Comparison of ENCODE assay signal across 25 cellular contexts in genomic region chr9:134835455-134835854, GRCh38. TPM values are rescaled to one million over a fixed set of nuclear protein-coding genes. Genes with fewer than 3 reads are reported as not detected.
A peak's percentile ranks its signal among the peaks of the same experiment; 100 is the strongest.
DNase-seq lines count a peak whose midpoint lies in the region; ATAC-seq, FAIRE-seq and TF ChIP-seq lines count a peak whose summit lies in the region.
"Had no signal": no experiment of that assay in that cellular context is flagged by ENCODE, and none has a peak within 500 bp of the region (broad histone marks: within the 10 kb centered on the region; RNA-seq: fewer than 3 reads in every experiment).

No MANE protein-coding gene starts in this region.

- no peak for TF ChIP-seq CTCF in H1 (IDR thresholded peaks at IDR 0.05; ENCODE audit: control extremely low read depth in 1 of 3, insufficient read depth in 1 of 3, low read depth in 1 of 3, low read length in 3 of 3)

- no peak overlapping the region for H3K4me3 ChIP-seq in H1 (ENCODE audit: extremely low read depth in 1 of 4, insufficient read depth in 2 of 4, low read depth in 3 of 4, low read length in 4 of 4)
- H3K4me3 ChIP-seq in neuronal stem cell (ENCODE audit: low read length in 2 of 2): no peak overlapping the region
- H3K4me3 ChIP-seq in aorta (ENCODE audit: low read length in 2 of 2): no peak overlapping the region
- H3K4me3 ChIP-seq: Peyer's patch had no signal

- TF ChIP-seq RAD21 in H1 (IDR thresholded peaks at IDR 0.05 in 1 of 2, conservative IDR thresholded peaks at IDR 0.05 in 1 of 2; ENCODE audit: low read depth in 2 of 2, low read length in 2 of 2): no peak

- no peak overlapping the region for H2BK20ac ChIP-seq in H1 (ENCODE audit: low read length)

- ATAC-seq in left cardiac atrium (peak; percentile 38 to 85), aorta (ENCODE audit: low FRiP score) (peak; percentile 41)

- no peaks in the 10 kb centered on the region for H3K79me2 ChIP-seq in H1 (ENCODE audit: control insufficient read depth in 1 of 2, insufficient read depth in 2 of 2, low read length in 2 of 2)

- no peak overlapping the region for H4K91ac ChIP-seq in H1 (replicated peaks; ENCODE audit: insufficient read length, low read length)
- H4K91ac ChIP-seq in neuronal stem cell (ENCODE audit: low read depth, low read length, poor library complexity): no peak overlapping the region

- H4K8ac ChIP-seq in H1 (ENCODE audit: extremely low read depth, insufficient read depth, low read length): 0 out of 2 replicates have a peak overlapping the region, but pooled peaks have one; percentile 71
- H4K8ac ChIP-seq in neuronal stem cell (ENCODE audit: low read depth, low read length): peak overlapping the region; percentile 76

- H2AK5ac ChIP-seq in H1 (ENCODE audit: low read depth, low read length) (no peak overlapping the region), neuronal stem cell (ENCODE audit: low read depth, low read length) (peak overlapping the region; percentile 68)

- H3K14ac ChIP-seq in H1 (ENCODE audit: insufficient read length): no peak overlapping the region
- peak overlapping the region; percentile 83 for H3K14ac ChIP-seq in neuronal stem cell (ENCODE audit: low read length)

- H3K9ac ChIP-seq in H1 (replicated peaks in 1 of 4; ENCODE audit: extremely low read depth in 1 of 4, low read depth in 3 of 4, low read length in 3 of 4) (no peak overlapping the region), neuronal stem cell (ENCODE audit: low read depth, low read length, poor library complexity) (no peak overlapping the region)

- TF ChIP-seq POLR2A in H1 (IDR thresholded peaks at IDR 0.05; ENCODE audit: control extremely low read depth in 1 of 2, low read depth in 2 of 2, low read length in 2 of 2): no peak

- H3K4me2 ChIP-seq in H1 (ENCODE audit: insufficient read depth in 1 of 2, low read depth in 2 of 2, low read length in 2 of 2): no peak overlapping the region
- H3K4me2 ChIP-seq in neuronal stem cell (ENCODE audit: insufficient read depth, low read length, poor library complexity, severe bottlenecking): no peak overlapping the region

- intact Hi-C loops in left cardiac atrium (cut with DNase I): no loop called here
- intact Hi-C loops in aorta (cut with DNase I): no loop called here

- no peak overlapping the region for H3K27ac ChIP-seq in H1 (ENCODE audit: low read depth, low read length)
- H3K27ac ChIP-seq in neuronal stem cell (replicated peaks; ENCODE audit: low read length): no peak overlapping the region
- H3K27ac ChIP-seq in aorta (ENCODE audit: low read depth in 1 of 2, low read length in 2 of 2): no peak overlapping the region
- H3K27ac ChIP-seq: Peyer's patch had no signal

- H4K5ac ChIP-seq in H1 (ENCODE audit: insufficient read length, low read depth, low read length): no peak overlapping the region

- no peak overlapping the region for H2BK12ac ChIP-seq in H1 (ENCODE audit: low read depth, low read length)
- H2BK12ac ChIP-seq in neuronal stem cell (ENCODE audit: low read length): no peak overlapping the region

- no peak for TF ChIP-seq EP300 in H1 (IDR thresholded peaks at IDR 0.05; ENCODE audit: borderline replicate concordance in 1 of 2, low read depth in 2 of 2, low read length in 2 of 2)

- H3K79me1 ChIP-seq in H1 (ENCODE audit: low read depth, low read length) (no peaks in the 10 kb centered on the region), neuronal stem cell (ENCODE audit: low read depth, low read length) (peaks cover 4% of the 10 kb centered on the region)

- H3K18ac ChIP-seq in H1 (ENCODE audit: extremely low read depth, low read length) (no peak overlapping the region), neuronal stem cell (ENCODE audit: low read length) (no peak overlapping the region)

- no peaks in the 10 kb centered on the region for H3K23me2 ChIP-seq in H1 (ENCODE audit: low read depth, low read length)

- CTCF ChIA-PET in H1 (lab: Charles Lee; ENCODE audit: partially characterized antibody): interaction anchor here (1.0 to 1.2 kb wide), 3 partner anchors 10 to 147 kb away, joined by 3 read pairs; no protein-coding TSS in a partner anchor

- 90% methylated on average over 16 of the region's 16 CpGs; no CpG with 5 or more reads in 1 of the 2 experiments for WGBS in H1 (ENCODE audit: extremely low coverage in 1 of 2, insufficient coverage in 1 of 2, insufficient read length in 1 of 2, insufficient replicate concordance in 2 of 2, low coverage in 1 of 2, low lambda C conversion rate in 2 of 2, missing lambda C conversion rate in 1 of 2), 2 experiments
- no CpG with 5 or more reads among the region's 16 CpGs for WGBS in neuronal stem cell (ENCODE audit: extremely low coverage in 2 of 2, insufficient read length in 2 of 2, insufficient replicate concordance in 1 of 2), 2 donors
- 60 to 68% methylated on average over 16 of the region's 16 CpGs for WGBS in aorta, 2 donors

- H3K9me3 ChIP-seq in H1 (ENCODE audit: insufficient read depth in 2 of 2, low read depth in 1 of 2, low read length in 1 of 2) (no peaks in the 10 kb centered on the region), neuronal stem cell (replicated peaks in 1 of 2; ENCODE audit: control insufficient read depth in 2 of 2, insufficient read depth in 1 of 2, low read depth in 1 of 2, low read length in 2 of 2) (no peaks in the 10 kb centered on the region), aorta (ENCODE audit: control insufficient read depth, low read length) (no peaks in the 10 kb centered on the region)
- H3K9me3 ChIP-seq: Peyer's patch had no signal

- DNase-seq in H1 (ENCODE audit: low read depth in 1 of 2, low spot score in 2 of 2) (no peak), left cardiac atrium (no peak), neuronal stem cell (ENCODE audit: low spot score) (no peak), aorta (peak in 1 of 2 donors; percentile 70), superior temporal gyrus (ENCODE audit: extremely low spot score) (no peak), RCC 7860 (ENCODE audit: low spot score) (no peak)
- DNase-seq in stimulated activated CD4-positive, alpha-beta T cell treated with anti-CD3 and anti-CD28 coated beads, Interleukin-12 subunit alpha, Interleukin-12 subunit beta, amount 100 ng/mL, for 4 hours: no peak
- DNase-seq: CD4-positive, alpha-beta T cell; COR-L47; DMS79; GOT3; Karpas-422; MV-4-11; NCI-H1105 treated with DMSO at 0.1 percent for 48 hours; NCI-H1694; NCI-H2081; NCI-H2171 treated with DMSO at 0.1 percent for 48 hours; NCI-H524 treated with DMSO at 0.1 percent for 48 hours; NCI-H82; Peyer's patch; SHP77 had no signal

- H3K27me3 ChIP-seq in H1 (replicated peaks in 1 of 4; ENCODE audit: control insufficient read depth in 3 of 4, extremely low read depth in 1 of 4, insufficient read depth in 3 of 4, low read length in 3 of 4): no peaks in the 10 kb centered on the region
- peaks cover 0 to 20% (median 0%) of the 10 kb centered on the region in 3 experiments for H3K27me3 ChIP-seq in neuronal stem cell (ENCODE audit: control insufficient read depth in 3 of 3, insufficient read depth in 3 of 3, low read depth in 1 of 3, low read length in 3 of 3)
- H3K27me3 ChIP-seq in aorta (ENCODE audit: control insufficient read depth in 1 of 2, insufficient read depth in 2 of 2, low read length in 1 of 2): no peaks in the 10 kb centered on the region
- H3K27me3 ChIP-seq: Peyer's patch had no signal

- no peak overlapping the region for H2BK15ac ChIP-seq in H1 (ENCODE audit: low read length)
- no peak overlapping the region for H2BK15ac ChIP-seq in neuronal stem cell (ENCODE audit: low read length)

- POLR2A ChIA-PET in H1 (lab: Charles Lee; ENCODE audit: partially characterized antibody): interaction anchor here (1.1 kb wide), 1 partner anchor 26 kb away, joined by 3 read pairs; no protein-coding TSS in a partner anchor

- H3K4ac ChIP-seq in H1 (replicated peaks; ENCODE audit: insufficient read length, low read depth, low read length) (no peak overlapping the region), neuronal stem cell (ENCODE audit: low read length) (no peak overlapping the region)

- H2BK120ac ChIP-seq in H1 (replicated peaks; ENCODE audit: low read depth, low read length): no peak overlapping the region
- H2BK120ac ChIP-seq in neuronal stem cell (ENCODE audit: low read depth, low read length): peak overlapping the region; percentile 87

- no peak overlapping the region for H3K56ac ChIP-seq in H1 (replicated peaks; ENCODE audit: insufficient read length, low read depth, low read length)

- H3K4me1 ChIP-seq in H1 (replicated peaks in 1 of 4; ENCODE audit: control insufficient read depth in 3 of 4, insufficient read depth in 4 of 4, low read length in 3 of 4): no peaks in the 10 kb centered on the region
- peaks cover 0 to 11% of the 10 kb centered on the region in 2 donors for H3K4me1 ChIP-seq in neuronal stem cell (ENCODE audit: control insufficient read depth in 2 of 2, insufficient read depth in 1 of 2, low read depth in 1 of 2, low read length in 2 of 2)
- H3K4me1 ChIP-seq in aorta (ENCODE audit: control insufficient read depth in 1 of 2, insufficient read depth in 2 of 2, low read length in 2 of 2): no peaks in the 10 kb centered on the region
- H3K4me1 ChIP-seq: Peyer's patch had no signal

- H3K23ac ChIP-seq in H1 (ENCODE audit: insufficient read length): no peak overlapping the region
- no peak overlapping the region for H3K23ac ChIP-seq in neuronal stem cell (ENCODE audit: low read depth, low read length, poor library complexity)

- no peaks in the 10 kb centered on the region for H4K20me1 ChIP-seq in H1 (replicated peaks in 1 of 2; ENCODE audit: control insufficient read depth in 1 of 2, insufficient read depth in 2 of 2, low read length in 2 of 2)

- H3K36me3 ChIP-seq in H1 (ENCODE audit: control insufficient read depth in 2 of 4, insufficient read depth in 4 of 4, low read length in 3 of 4) (no peaks in the 10 kb centered on the region), neuronal stem cell (replicated peaks in 1 of 2; ENCODE audit: control insufficient read depth in 2 of 2, insufficient read depth in 2 of 2, low read length in 2 of 2) (no peaks in the 10 kb centered on the region), aorta (ENCODE audit: control insufficient read depth in 1 of 2, insufficient read depth in 2 of 2, low read length in 1 of 2) (no peaks in the 10 kb centered on the region)

- no peak overlapping the region for H2AFZ ChIP-seq in H1 (ENCODE audit: low read length)
- no peak overlapping the region for H2AFZ ChIP-seq in neuronal stem cell (ENCODE audit: low read length)

- FAIRE-seq in H1 (lab: Jason Lieb, UNC): no peak
- FAIRE-seq in RCC 7860 (lab: Jason Lieb, UNC): no peak
- FAIRE-seq: GM19239 had no signal

- no peak overlapping the region for H2BK5ac ChIP-seq in H1 (ENCODE audit: low read depth, low read length)
- H2BK5ac ChIP-seq in neuronal stem cell (ENCODE audit: low read length): peak overlapping the region; percentile 91

RNA-seq across cellular contexts. Expression of gene FCN2, which starts 45.2 kb away (rescaled TPM):
- not detected in 2 replicates for total RNA-seq in H1 (2021; fragmentation: NEBNext Ultra II Directional; extraction: Animal tissue kit (Norgen Biotek cat#: 25700))
- polyA plus RNA-seq in H1 (2011; rRNA removed) (not detected in 2 replicates), aorta (not detected)
- not detected for polyA plus RNA-seq in H1 (2011; cell fraction: cytosol; rRNA removed)
- not detected for polyA plus RNA-seq in H1 (2011; cell fraction: nucleus; rRNA removed)
- not detected in 4 replicates for polyA plus RNA-seq in H1 (2012, experiment 1 of 2)
- not detected for polyA plus RNA-seq in H1 (2012, experiment 2 of 2)
- not detected for polyA plus RNA-seq in H1 (2013, experiment 1 of 2)
- polyA plus RNA-seq in H1 (2013, experiment 2 of 2): not detected
- not detected in 2 replicates for polyA minus RNA-seq in H1 (2011; rRNA and poly(A)+ RNA removed)
- polyA minus RNA-seq in H1 (2011; cell fraction: cytosol; rRNA and poly(A)+ RNA removed): not detected
- not detected for polyA minus RNA-seq in H1 (2011; cell fraction: nucleus; rRNA and poly(A)+ RNA removed)
- total RNA-seq in left cardiac atrium (1 to 10 TPM in 1 of 2 donors, not detected in 1; 2.0 TPM), aorta (under 1 TPM in 1 of 2 donors, not detected in 1; 0.32 TPM)
- polyA plus RNA-seq in neuronal stem cell (2013, experiment 1 of 2): not detected
- polyA plus RNA-seq in neuronal stem cell (2013, experiment 2 of 2): not detected
- total RNA-seq: CD4-positive, alpha-beta T cell; M059J; OCI-LY7; Peyer's patch had no signal
- polyA plus RNA-seq: BJ had no signal
